In genomic region chr5:161535762-161536161, GRCh38 we compare ENCODE assay signal across 9 cellular contexts. TPM values are rescaled to one million over a fixed set of nuclear protein-coding genes. Genes with fewer than 3 reads are reported as not detected.
DNase-seq lines count a peak whose midpoint lies in the region; ATAC-seq, FAIRE-seq and TF ChIP-seq lines count a peak whose summit lies in the region.
"Had no signal": no experiment of that assay in that cellular context is flagged by ENCODE, and none has a peak within 500 bp of the region (broad histone marks: within the 10 kb centered on the region; RNA-seq: fewer than 3 reads in every experiment).

No MANE protein-coding gene starts in this region.

- intact Hi-C loops in pancreas (cut with DNase I): no loop called here
- intact Hi-C loops in thyroid gland (cut with DNase I): no loop called here
- intact Hi-C loops in upper lobe of right lung (cut with DNase I): no loop called here

- TF ChIP-seq POLR2A in thyroid gland (IDR thresholded peaks at IDR 0.05): no peak

- H3K27ac ChIP-seq in GM23338 (ENCODE audit: low read depth) (no peak overlapping the region), MM.1S (ENCODE audit: low read length) (no peak overlapping the region), pancreas (no peak overlapping the region), thyroid gland (no peak overlapping the region), upper lobe of right lung (no peak overlapping the region)

- no peaks in the 10 kb centered on the region for H3K36me3 Mint-ChIP-seq in GM23338 (ENCODE audit: low read depth)

- ATAC-seq in GM18861 (IDR thresholded peaks at IDR 0.05; ENCODE audit: unreplicated experiment) (peak; percentile 81), GM23338 (peak; percentile 66), pancreas (peak in 3 of 4 donors; percentile 36 to 40 (median 37)), upper lobe of right lung (no peak)

- no peak overlapping the region for H3K9ac ChIP-seq in MM.1S (ENCODE audit: low read length)

- H3K9me2 ChIP-seq in GM23338 (ENCODE audit: insufficient read depth) (no peaks in the 10 kb centered on the region), MM.1S (replicated peaks; ENCODE audit: insufficient read depth, low read length) (no peaks in the 10 kb centered on the region)

- FAIRE-seq in pancreas (lab: Jason Lieb, UNC): no peak

- no peaks in the 10 kb centered on the region for H3K9me3 Mint-ChIP-seq in GM23338

- TF ChIP-seq CTCF in GM23338 (conservative IDR thresholded peaks at IDR 0.05; ENCODE audit: low read depth in 2 of 2): peak; percentile 44 to 48
- peak; percentile 28 for TF ChIP-seq CTCF in MM.1S (IDR thresholded peaks at IDR 0.05; ENCODE audit: low read length)
- no peak for TF ChIP-seq CTCF in pancreas (IDR thresholded peaks at IDR 0.05)
- no peak for TF ChIP-seq CTCF in thyroid gland (IDR thresholded peaks at IDR 0.05)
- no peak for TF ChIP-seq CTCF in upper lobe of right lung (IDR thresholded peaks at IDR 0.05)

- H3K4me3 Mint-ChIP-seq in GM23338: no peak overlapping the region

- H3K9me3 ChIP-seq in MM.1S (replicated peaks; ENCODE audit: insufficient read depth, low read length) (no peaks in the 10 kb centered on the region), pancreas (no peaks in the 10 kb centered on the region), thyroid gland (no peaks in the 10 kb centered on the region), upper lobe of right lung (no peaks in the 10 kb centered on the region)

- H3K27ac Mint-ChIP-seq in GM23338: no peak overlapping the region

- H3K79me2 ChIP-seq in GM23338 (replicated peaks; ENCODE audit: insufficient read depth): no peaks in the 10 kb centered on the region
- H3K79me2 ChIP-seq in MM.1S (ENCODE audit: low read length): no peaks in the 10 kb centered on the region

- H3K4me1 ChIP-seq in GM23338 (ENCODE audit: insufficient read depth) (no peaks in the 10 kb centered on the region), MM.1S (ENCODE audit: low read length) (peaks cover 9% of the 10 kb centered on the region), pancreas (no peaks in the 10 kb centered on the region), thyroid gland (no peaks in the 10 kb centered on the region), upper lobe of right lung (no peaks in the 10 kb centered on the region)

- H3K27me3 Mint-ChIP-seq in GM23338 (ENCODE audit: insufficient read depth, low read depth, poor library complexity): peaks cover 2% of the 10 kb centered on the region

- H3K4me3 ChIP-seq in GM23338 (no peak overlapping the region), MM.1S (ENCODE audit: low read length) (no peak overlapping the region), pancreas (no peak overlapping the region), thyroid gland (replicated peaks in 1 of 3) (no peak overlapping the region), upper lobe of right lung (no peak overlapping the region)

- H2AFZ ChIP-seq in GM23338 (no peak overlapping the region), MM.1S (ENCODE audit: low read length) (no peak overlapping the region)

- H4K20me1 ChIP-seq in GM23338 (replicated peaks; ENCODE audit: insufficient read depth) (no peaks in the 10 kb centered on the region), MM.1S (ENCODE audit: insufficient read depth, low read length) (no peaks in the 10 kb centered on the region)

- WGBS in pancreas, 2 donors: 53 to 72% methylated on average over 2 of the region's 2 CpGs
- WGBS in thyroid gland, 2 donors: 75 to 82% methylated on average over 2 of the region's 2 CpGs

- H3K36me3 ChIP-seq in GM23338 (ENCODE audit: insufficient read depth): no peaks in the 10 kb centered on the region
- no peaks in the 10 kb centered on the region for H3K36me3 ChIP-seq in MM.1S (replicated peaks; ENCODE audit: insufficient read depth, low read length)
- no peaks in the 10 kb centered on the region for H3K36me3 ChIP-seq in pancreas
- H3K36me3 ChIP-seq in thyroid gland: no peaks in the 10 kb centered on the region
- H3K36me3 ChIP-seq in upper lobe of right lung: no peaks in the 10 kb centered on the region

- H3K4me1 Mint-ChIP-seq in GM23338: no peaks in the 10 kb centered on the region; the same call in 2 of the 3 replicates

- H3F3A ChIP-seq in GM23338 (replicated peaks; ENCODE audit: low read depth) (no peaks in the 10 kb centered on the region), MM.1S (ENCODE audit: insufficient read depth, low read length) (no peaks in the 10 kb centered on the region)

- no peaks in the 10 kb centered on the region for H3K27me3 ChIP-seq in GM23338 (ENCODE audit: insufficient read depth)
- H3K27me3 ChIP-seq in MM.1S (replicated peaks; ENCODE audit: insufficient read depth, low read length): no peaks in the 10 kb centered on the region
- H3K27me3 ChIP-seq in pancreas: no peaks in the 10 kb centered on the region
- H3K27me3 ChIP-seq in thyroid gland: no peaks in the 10 kb centered on the region
- H3K27me3 ChIP-seq in upper lobe of right lung: no peaks in the 10 kb centered on the region

- DNase-seq in GM23338 (ENCODE audit: low spot score) (peak; percentile 51), MM.1S (no peak), pancreas (peak in 1 of 6 donors; percentile 3), thyroid gland (no peak), upper lobe of right lung (no peak), GOT3 (lab: John Stamatoyannopoulos, UW) (no peak)
- DNase-seq: stimulated activated CD4-positive, alpha-beta T cell treated with anti-CD3 and anti-CD28 coated beads, Interleukin-2, amount 100 ng/mL, for 48 hours had no signal

- no peak overlapping the region for H3K4me2 ChIP-seq in GM23338
- H3K4me2 ChIP-seq in MM.1S (ENCODE audit: low read depth, low read length): no peak overlapping the region

TF ChIP-seq in GM23338, 12 proteins besides CTCF, POLR2A, EP300 and RAD21:
- TF ChIP-seq JUNB (IDR thresholded peaks at IDR 0.05; ENCODE audit: unreplicated experiment) (no peak), ZNF462 (CRISPR knock-in tag; IDR thresholded peaks at IDR 0.05) (peak; percentile 43; the same call in 1 of the 2 replicates)

RNA-seq across cellular contexts. Expression of gene GABRB2, which starts 10.8 kb away (rescaled TPM):
- total RNA-seq in GM23338 (2014; rRNA removed; shearing (Covaris generic)): 0.04 and 0.94 TPM in 2 replicates
- polyA plus RNA-seq in GM23338 (2016; fragmentation: Nextera tagmentation; extraction: Ambion mirVana) (0.10 and 0.11 TPM in 2 replicates), pancreas (under 1 TPM in 1 of 2 donors, not detected in 1; 0.07 TPM)
- total RNA-seq in pancreas (under 1 TPM in 4 of 6 donors, not detected in 2; 0.05 to 0.41 (median 0.18) TPM), thyroid gland (1 to 10 TPM in 2 of 4 donors, under 1 TPM in 2; 0.11 to 4.6 (median 1.3) TPM), upper lobe of right lung (1.6 TPM)
- total RNA-seq: T-helper 1 cell treated with Interleukin-12 subunit alpha and Interleukin-12 subunit beta and Interleukin-4 antibody, amounts not matched to agents 30 ng/mL and 1 ng/mL, for 36 hours had no signal

Comparison
In these comparisons a context has a peak if more than half of its experiments do, and no peak if none do; other contexts are left out.
1. CTCF ChIP-seq: peak in GM23338 (2 of 2) and MM.1S (single experiment); none in pancreas (0 of 4), thyroid gland (0 of 6) and upper lobe of right lung (single experiment).